In the genomic region with DNA sequence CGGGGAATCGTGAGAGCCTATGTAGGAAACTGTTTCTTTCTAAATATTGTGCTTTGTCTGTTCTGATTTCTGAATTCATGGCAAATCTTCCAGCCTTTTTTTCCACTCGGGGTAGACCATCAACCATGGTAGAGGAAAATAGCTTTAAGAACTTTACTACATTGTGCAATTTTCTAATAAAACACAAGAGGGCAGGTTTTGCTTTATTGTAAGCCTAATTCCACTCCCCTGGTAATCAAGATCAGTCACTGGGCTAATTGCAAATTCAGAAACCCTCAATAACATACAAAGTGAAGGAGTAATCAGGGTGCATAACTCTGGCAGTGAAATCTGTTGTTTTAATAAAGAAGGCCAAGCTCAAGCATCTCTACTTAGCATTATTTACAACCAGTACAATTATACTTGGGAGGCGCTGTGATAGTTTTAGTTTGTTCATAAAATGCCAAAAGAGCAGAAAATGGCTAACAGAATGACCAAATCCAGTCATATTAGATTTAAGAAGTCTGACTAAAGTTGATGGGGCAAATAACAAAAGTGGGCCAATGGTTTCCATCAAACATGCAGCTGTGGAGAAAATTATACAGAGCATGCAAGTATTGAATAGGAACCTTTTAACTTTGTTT, we compare ENCODE assay signal across 8 cellular contexts. TPM values are rescaled to one million over a fixed set of nuclear protein-coding genes. Genes with fewer than 3 reads are reported as not detected.
DNase-seq lines count a peak whose midpoint lies in the region; ATAC-seq, FAIRE-seq and TF ChIP-seq lines count a peak whose summit lies in the region.

No MANE protein-coding gene starts in this region.

- peak; percentile 46 for TF ChIP-seq CTCF in KMS-11 (conservative IDR thresholded peaks at IDR 0.05; ENCODE audit: low read depth, low read length)
- peak; percentile 73 for TF ChIP-seq CTCF in PC-3 (conservative IDR thresholded peaks at IDR 0.05; ENCODE audit: low read depth, low read length)

- no peak overlapping the region for H2BK15ac ChIP-seq in mesendoderm (replicated peaks; ENCODE audit: low read depth)

- no peaks in the 10 kb centered on the region for H3K79me2 ChIP-seq in KMS-11 (ENCODE audit: insufficient read depth, low read depth)
- no peaks in the 10 kb centered on the region for H3K79me2 ChIP-seq in PC-3 (ENCODE audit: low read length)
- no peaks in the 10 kb centered on the region for H3K79me2 ChIP-seq in mesendoderm (ENCODE audit: control insufficient read depth, insufficient read depth, low read length)

- H3K4me1 ChIP-seq in KMS-11 (ENCODE audit: low read depth, poor library complexity, severe bottlenecking) (peaks cover 6% of the 10 kb centered on the region), PC-3 (ENCODE audit: insufficient read depth, low read length) (no peaks in the 10 kb centered on the region), mesendoderm (ENCODE audit: control insufficient read depth, low read depth, low read length) (peaks cover 2% of the 10 kb centered on the region)
- H3K4me1 ChIP-seq in effector memory CD4-positive, alpha-beta T cell (ENCODE audit: control insufficient read depth, insufficient read depth, low read length, poor library complexity, severe bottlenecking): no peaks in the 10 kb centered on the region

- no peak overlapping the region for H2BK5ac ChIP-seq in mesendoderm (ENCODE audit: low read length)

- no peak overlapping the region for H2AK5ac ChIP-seq in mesendoderm (ENCODE audit: low read length)

- H3K4me2 ChIP-seq in KMS-11 (no peak overlapping the region), PC-3 (ENCODE audit: low read length) (0 out of 2 replicates have a peak overlapping the region, but pooled peaks have one; percentile 23), mesendoderm (ENCODE audit: low read length) (no peak overlapping the region)

- H3K9ac ChIP-seq in KMS-11 (no peak overlapping the region), PC-3 (ENCODE audit: low read length) (no peak overlapping the region), mesendoderm (ENCODE audit: low read length) (no peak overlapping the region)

- no peak overlapping the region for H4K8ac ChIP-seq in mesendoderm (ENCODE audit: low read depth, low read length)

- CTCF ChIA-PET in PC-3 (lab: Charles Lee): interaction anchor here (0.6 to 2.0 kb wide), 5 partner anchors 10 to 677 kb away, joined by 3 to 9 read pairs (median 3); no protein-coding TSS in a partner anchor

- no peak overlapping the region for H4K5ac ChIP-seq in mesendoderm (ENCODE audit: low read length)

- H3K9me3 ChIP-seq in PC-3 (ENCODE audit: low read length): no peaks in the 10 kb centered on the region
- H3K9me3 ChIP-seq in effector memory CD4-positive, alpha-beta T cell (ENCODE audit: control insufficient read depth, low read length): no peaks in the 10 kb centered on the region

- H3K4me3 ChIP-seq in KMS-11 (IDR thresholded peaks at IDR 0.05; ENCODE audit: insufficient read depth, low read depth, low read length): no peak overlapping the region
- no peak overlapping the region for H3K4me3 ChIP-seq in PC-3 (ENCODE audit: low read length)
- no peak overlapping the region for H3K4me3 ChIP-seq in mesendoderm (ENCODE audit: low read length)
- no peak overlapping the region for H3K4me3 ChIP-seq in effector memory CD4-positive, alpha-beta T cell (ENCODE audit: insufficient read depth, low read depth, low read length, poor library complexity, severe bottlenecking)

- H4K20me1 ChIP-seq in KMS-11 (ENCODE audit: insufficient read depth) (no peaks in the 10 kb centered on the region), PC-3 (ENCODE audit: low read length) (no peaks in the 10 kb centered on the region)

- no peak overlapping the region for H3K4ac ChIP-seq in mesendoderm (ENCODE audit: low read depth, low read length)

- no peaks in the 10 kb centered on the region for H3K79me1 ChIP-seq in mesendoderm (ENCODE audit: low read length)

- no peak overlapping the region for H3K18ac ChIP-seq in mesendoderm (ENCODE audit: low read length)

- FAIRE-seq in GM19239 (lab: Jason Lieb, UNC): peak; percentile 45

- POLR2A ChIA-PET in PC-3 (lab: Charles Lee; ENCODE audit: unreplicated experiment): no interaction called here

- DNase-seq in Caki2 (ENCODE audit: low read depth) (peak; percentile 34), GM19239 (ENCODE audit: insufficient read length, low spot score) (peak; percentile 10), PC-3 (peak; percentile 71), dermis microvascular lymphatic vessel endothelial cell (ENCODE audit: low read depth in 2 of 2) (peak; percentile 29 to 52), mesendoderm (peak; percentile 68), HuH-7.5 (ENCODE audit: low spot score) (no peak)
- no peak for DNase-seq in effector memory CD4-positive, alpha-beta T cell

- H2BK120ac ChIP-seq in mesendoderm (ENCODE audit: low read depth, low read length): no peak overlapping the region

- H3K27me3 ChIP-seq in KMS-11 (ENCODE audit: insufficient read depth, low read depth): no peaks in the 10 kb centered on the region
- H3K27me3 ChIP-seq in PC-3 (ENCODE audit: low read length): no peaks in the 10 kb centered on the region
- H3K27me3 ChIP-seq in mesendoderm (ENCODE audit: insufficient read depth, low read length, poor library complexity): no peaks in the 10 kb centered on the region
- H3K27me3 ChIP-seq in effector memory CD4-positive, alpha-beta T cell (replicated peaks; ENCODE audit: control insufficient read depth, insufficient read depth, low read length, poor library complexity, severe bottlenecking): no peaks in the 10 kb centered on the region

- in situ Hi-C loops in Caki2 (cut with HindIII; ENCODE audit: low pct_unique_long_range_greater_than_20kb, low sequenced_read_pairs): no loop called here

- no TSS peak for BruUV-seq in PC-3 (replicated peaks; lab: Mats Ljungman, UMichigan)

- no peak overlapping the region for H2AFZ ChIP-seq in KMS-11 (ENCODE audit: low read depth)
- no peak overlapping the region for H2AFZ ChIP-seq in PC-3 (ENCODE audit: low read length)

- WGBS in mesendoderm (ENCODE audit: extremely low coverage, insufficient coverage, low lambda C conversion rate): no CpG with 5 or more reads among the region's 4 CpGs

- no peaks in the 10 kb centered on the region for H3K9me2 ChIP-seq in PC-3 (replicated peaks; ENCODE audit: low read length)

- H3K56ac ChIP-seq in mesendoderm (ENCODE audit: low read length): no peak overlapping the region

- H3K36me3 ChIP-seq in KMS-11 (ENCODE audit: insufficient read depth) (no peaks in the 10 kb centered on the region), PC-3 (ENCODE audit: low read depth, low read length) (no peaks in the 10 kb centered on the region), mesendoderm (ENCODE audit: control insufficient read depth, insufficient read depth, low read length) (no peaks in the 10 kb centered on the region)
- H3K36me3 ChIP-seq in effector memory CD4-positive, alpha-beta T cell (ENCODE audit: control insufficient read depth, insufficient read depth, low read length): no peaks in the 10 kb centered on the region

- ATAC-seq in PC-3: peak; percentile 75

- intact Hi-C loops in PC-3 (cut with micrococcal nuclease): loop anchor here (1.0 to 5.0 kb wide), 2 partner anchors 112 to 182 kb away; no protein-coding TSS in a partner anchor

- H3K23ac ChIP-seq in mesendoderm (ENCODE audit: low read length): no peak overlapping the region

- H3K27ac ChIP-seq in KMS-11 (no peak overlapping the region), PC-3 (ENCODE audit: low read length) (no peak overlapping the region), mesendoderm (ENCODE audit: low read depth, low read length) (no peak overlapping the region)
- H3K27ac ChIP-seq in effector memory CD4-positive, alpha-beta T cell (ENCODE audit: insufficient read depth, low read length, poor library complexity, severe bottlenecking): no peak overlapping the region

- H3F3A ChIP-seq in PC-3 (ENCODE audit: low read length, unreplicated experiment): no peaks in the 10 kb centered on the region

RNA-seq across cellular contexts. Expression of a gene that starts 43.8 kb away (rescaled TPM):
- total RNA-seq in Caki2 (2014; rRNA removed; shearing (Covaris generic); ENCODE audit: low replicate concordance): 0.17 and 0.23 TPM in 2 replicates
- total RNA-seq in PC-3 (2014; rRNA removed): not detected in 2 replicates
- total RNA-seq in dermis microvascular lymphatic vessel endothelial cell: not detected in 2 replicates
- not detected for polyA plus RNA-seq in mesendoderm (2013, experiment 1 of 2)
- 0.01 TPM for polyA plus RNA-seq in mesendoderm (2013, experiment 2 of 2)

Comparison
In these comparisons a context has a peak if more than half of its experiments do, and no peak if none do; other contexts are left out.
1. DNase-seq: peak in Caki2 (single experiment), GM19239 (single experiment), PC-3 (single experiment), dermis microvascular lymphatic vessel endothelial cell (2 of 2) and mesendoderm (single experiment); none in HuH-7.5 (single experiment) and effector memory CD4-positive, alpha-beta T cell (0 of 3).